15 cellular contexts compared by ENCODE assay signal in the genomic region with DNA sequence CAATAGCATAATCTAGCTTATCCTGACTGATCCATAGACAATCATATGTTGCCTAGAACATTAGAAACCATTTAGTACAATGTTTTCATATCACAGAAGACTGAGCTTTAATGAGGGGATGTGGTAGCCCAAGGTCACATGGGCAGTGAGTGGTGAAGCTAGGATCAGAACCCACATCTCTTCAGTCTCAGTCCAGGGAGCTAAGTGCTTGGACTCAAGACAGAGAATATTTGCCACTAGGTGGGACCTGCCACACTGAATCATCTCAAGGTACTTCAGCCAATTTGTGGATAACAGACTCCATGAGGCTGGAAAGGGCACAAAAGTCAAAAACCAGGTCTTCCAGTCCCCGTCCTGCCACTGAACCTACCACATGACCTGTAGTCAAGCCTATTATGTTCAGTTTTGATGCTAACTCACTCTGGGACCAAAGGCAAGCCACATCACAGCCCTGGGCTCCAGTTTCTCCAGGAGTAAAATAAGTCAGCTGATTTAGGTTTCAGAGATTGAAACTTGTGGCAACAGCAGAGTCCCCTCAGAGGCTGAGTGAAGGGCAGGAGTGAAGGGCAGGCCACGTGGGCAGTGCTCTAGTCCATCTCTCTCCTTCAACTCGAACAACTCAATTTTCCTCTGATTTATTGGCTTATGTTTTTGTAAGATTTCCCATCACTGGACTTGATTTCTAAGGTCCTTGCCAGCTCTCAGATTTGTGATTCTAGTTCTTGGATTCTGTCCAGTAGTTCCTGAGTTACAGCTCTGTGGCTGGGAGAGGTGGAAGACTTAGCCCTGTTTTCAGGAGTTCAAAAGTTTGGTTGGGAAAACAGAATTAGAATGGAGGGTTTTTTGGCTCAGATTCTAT.
A peak's percentile ranks its signal among the peaks of the same experiment; 100 is the strongest.
DNase-seq lines count a peak whose midpoint lies in the region; ATAC-seq and TF ChIP-seq lines count a peak whose summit lies in the region.
"Had no signal": no experiment of that assay in that cellular context is flagged by ENCODE, and none has a peak within 500 bp of the region (broad histone marks: within the 10 kb centered on the region; RNA-seq: fewer than 3 reads in every experiment).

No MANE protein-coding gene starts in this region.

- H3K9me3 Mint-ChIP-seq in GM23338 = no peaks in the 10 kb centered on the region
- H3K9me3 Mint-ChIP-seq: activated CD4-positive, alpha-beta T cell treated with anti-CD3 and anti-CD28 coated beads, Interleukin-2, amount 10 ng/mL, durations not matched to agents 7 days and 5 days; CD4-positive, alpha-beta T cell; effector memory CD8-positive, alpha-beta T cell; natural killer cell had no signal

- peaks cover 9% of the 10 kb centered on the region for H3K4me1 Mint-ChIP-seq in GM23338

- H2AFZ ChIP-seq in GM23338 (no peak overlapping the region), hepatocyte (no peak overlapping the region)

- H3K79me2 ChIP-seq in GM23338 (replicated peaks; ENCODE audit: insufficient read depth) (no peaks in the 10 kb centered on the region), hepatocyte (no peaks in the 10 kb centered on the region)

- H3K27me3 ChIP-seq in GM23338 (ENCODE audit: insufficient read depth) (no peaks in the 10 kb centered on the region), hepatocyte (no peaks in the 10 kb centered on the region), gastrocnemius medialis (no peaks in the 10 kb centered on the region)

- no peaks in the 10 kb centered on the region for H3F3A ChIP-seq in GM23338 (replicated peaks; ENCODE audit: low read depth)

- no peak overlapping the region for H3K27ac ChIP-seq in GM23338 (ENCODE audit: low read depth)
- no peak overlapping the region for H3K27ac ChIP-seq in hepatocyte
- no peak overlapping the region for H3K27ac ChIP-seq in gastrocnemius medialis

- peak; percentile 11 to 26; a peak in 1 of 4 replicates for TF ChIP-seq CTCF in GM23338 (conservative IDR thresholded peaks at IDR 0.05; ENCODE audit: low read depth in 2 of 2)
- TF ChIP-seq CTCF in epithelial cell of esophagus (IDR thresholded peaks at IDR 0.05; ENCODE audit: insufficient read depth, low read depth, low read length, missing control alignments) = peak; percentile 9
- no peak for TF ChIP-seq CTCF in hepatocyte (IDR thresholded peaks at IDR 0.05; ENCODE audit: poor library complexity)
- TF ChIP-seq CTCF in gastrocnemius medialis (IDR thresholded peaks at IDR 0.05 in 4 of 5, conservative IDR thresholded peaks at IDR 0.05 in 1 of 5) = no peak

- in situ Hi-C loops in SK-MEL-5 (cut with HindIII; ENCODE audit: low pct_unique_long_range_greater_than_20kb, low sequenced_read_pairs) (no loop called here), gastrocnemius medialis (cut with MboI; ENCODE audit: low sequenced_read_pairs in 4 of 4) (no loop called here)

- intact Hi-C loops in gastrocnemius medialis (cut with DNase I; ENCODE audit: low total_unique reads) = loop anchor here (1.0 kb wide), 1 partner anchor 86 kb away; no protein-coding TSS in a partner anchor

- H3K9me3 ChIP-seq in hepatocyte (ENCODE audit: low read depth) = no peaks in the 10 kb centered on the region
- no peaks in the 10 kb centered on the region for H3K9me3 ChIP-seq in gastrocnemius medialis

- H3K27me3 Mint-ChIP-seq in GM23338 (ENCODE audit: insufficient read depth, low read depth, poor library complexity) = no peaks in the 10 kb centered on the region
- H3K27me3 Mint-ChIP-seq: activated CD4-positive, alpha-beta T cell treated with anti-CD3 and anti-CD28 coated beads, Interleukin-2, amount 10 ng/mL, durations not matched to agents 7 days and 5 days; CD4-positive, alpha-beta T cell; effector memory CD8-positive, alpha-beta T cell had no signal

- 90% methylated on average over 3 of the region's 3 CpGs for WGBS in hepatocyte (ENCODE audit: low lambda C conversion rate, missing lambda C conversion rate)

- H3K36me3 ChIP-seq in GM23338 (ENCODE audit: insufficient read depth) (no peaks in the 10 kb centered on the region), hepatocyte (replicated peaks; ENCODE audit: insufficient read depth, low read depth) (no peaks in the 10 kb centered on the region), gastrocnemius medialis (no peaks in the 10 kb centered on the region)

- no peak overlapping the region for H3K4me2 ChIP-seq in GM23338
- H3K4me2 ChIP-seq in hepatocyte = no peak overlapping the region

- H3K36me3 Mint-ChIP-seq in GM23338 (ENCODE audit: low read depth) = no peaks in the 10 kb centered on the region
- H3K36me3 Mint-ChIP-seq: natural killer cell had no signal

- no peaks in the 10 kb centered on the region for H3K9me2 ChIP-seq in GM23338 (ENCODE audit: insufficient read depth)
- H3K9me2 ChIP-seq in hepatocyte (replicated peaks; ENCODE audit: insufficient read depth) = no peaks in the 10 kb centered on the region

- ATAC-seq in GM23338 = peak; percentile 36; the same call in 2 of the 3 replicates
- no peak for ATAC-seq in gastrocnemius medialis
- ATAC-seq: effector memory CD8-positive, alpha-beta T cell; natural killer cell had no signal

- peak; percentile 15 for DNase-seq in GM23338 (ENCODE audit: low spot score)
- DNase-seq in SK-MEL-5 (ENCODE audit: low read depth, low spot score) = peak; percentile 60
- peak; percentile 5 for DNase-seq in epithelial cell of esophagus (ENCODE audit: low read depth)
- peak; percentile 19 for DNase-seq in pons (ENCODE audit: low spot score)
- no peak for DNase-seq in hepatocyte (ENCODE audit: low spot score)
- DNase-seq in NCI-H2107 (lab: John Stamatoyannopoulos, UW) = no peak
- DNase-seq in NCI-H1105 (lab: John Stamatoyannopoulos, UW) = no peak
- DNase-seq in gastrocnemius medialis = no peak
- DNase-seq: activated CD4-positive, alpha-beta T cell treated with anti-CD3 and anti-CD28 coated beads, Interleukin-2, amount 10 ng/mL, durations not matched to agents 7 days and 5 days; activated naive CD4-positive, alpha-beta T cell treated with anti-CD3 and anti-CD28 coated beads, Interleukin-2, amount 50 U/mL, for 16 hours; CD4-positive, alpha-beta T cell; effector memory CD8-positive, alpha-beta T cell; natural killer cell; NCI-H524 treated with DMSO at 0.1 percent for 48 hours; stimulated activated CD8-positive, alpha-beta memory T cell treated with anti-CD3 and anti-CD28 coated beads, Interleukin-4, amount 100 ng/mL, for 48 hours had no signal

- no peak overlapping the region for H3K27ac Mint-ChIP-seq in GM23338
- H3K27ac Mint-ChIP-seq: activated CD4-positive, alpha-beta T cell treated with anti-CD3 and anti-CD28 coated beads, Interleukin-2, amount 10 ng/mL, durations not matched to agents 7 days and 5 days; CD4-positive, alpha-beta T cell; effector memory CD8-positive, alpha-beta T cell; natural killer cell had no signal

- H4K20me1 ChIP-seq in GM23338 (replicated peaks; ENCODE audit: insufficient read depth) (no peaks in the 10 kb centered on the region; the same call in 1 of the 2 replicates), hepatocyte (ENCODE audit: insufficient read depth, poor library complexity, severe bottlenecking) (no peaks in the 10 kb centered on the region)

- H3K4me3 Mint-ChIP-seq in GM23338 = no peak overlapping the region
- H3K4me3 Mint-ChIP-seq: activated CD4-positive, alpha-beta T cell treated with anti-CD3 and anti-CD28 coated beads, Interleukin-2, amount 10 ng/mL, durations not matched to agents 7 days and 5 days; CD4-positive, alpha-beta T cell; effector memory CD8-positive, alpha-beta T cell; natural killer cell had no signal

- H3K4me3 ChIP-seq in GM23338 (no peak overlapping the region), epithelial cell of esophagus (ENCODE audit: low read length) (no peak overlapping the region), hepatocyte (no peak overlapping the region), gastrocnemius medialis (no peak overlapping the region)

- H3K4me1 ChIP-seq in GM23338 (ENCODE audit: insufficient read depth) (peaks cover 6% of the 10 kb centered on the region; the same call in 1 of the 2 replicates), hepatocyte (ENCODE audit: insufficient read depth) (no peaks in the 10 kb centered on the region), gastrocnemius medialis (peaks cover 21 to 26% of the 10 kb centered on the region in 2 donors)

- no peak for TF ChIP-seq POLR2A in gastrocnemius medialis (IDR thresholded peaks at IDR 0.05)

TF ChIP-seq in GM23338, 12 proteins besides CTCF, POLR2A, EP300 and RAD21 (continues in another document):
- TF ChIP-seq NANOG (IDR thresholded peaks at IDR 0.05; ENCODE audit: borderline replicate concordance) (no peak), ZNF114 (CRISPR knock-in tag; IDR thresholded peaks at IDR 0.05) (no peak), JUNB (IDR thresholded peaks at IDR 0.05; ENCODE audit: unreplicated experiment) (no peak)

Comparison
In these comparisons a context has a peak if more than half of its experiments do, and no peak if none do; other contexts are left out.
1. DNase-seq: peak in GM23338 (single experiment), SK-MEL-5 (single experiment), epithelial cell of esophagus (single experiment) and pons (single experiment); none in hepatocyte (single experiment), NCI-H2107 (single experiment), NCI-H1105 (single experiment) and gastrocnemius medialis (0 of 2).
2. CTCF ChIP-seq: peak in GM23338 (2 of 2) and epithelial cell of esophagus (single experiment); none in hepatocyte (single experiment) and gastrocnemius medialis (0 of 5).